Comparison of ENCODE assay signal across 9 cellular contexts in the genomic region with DNA sequence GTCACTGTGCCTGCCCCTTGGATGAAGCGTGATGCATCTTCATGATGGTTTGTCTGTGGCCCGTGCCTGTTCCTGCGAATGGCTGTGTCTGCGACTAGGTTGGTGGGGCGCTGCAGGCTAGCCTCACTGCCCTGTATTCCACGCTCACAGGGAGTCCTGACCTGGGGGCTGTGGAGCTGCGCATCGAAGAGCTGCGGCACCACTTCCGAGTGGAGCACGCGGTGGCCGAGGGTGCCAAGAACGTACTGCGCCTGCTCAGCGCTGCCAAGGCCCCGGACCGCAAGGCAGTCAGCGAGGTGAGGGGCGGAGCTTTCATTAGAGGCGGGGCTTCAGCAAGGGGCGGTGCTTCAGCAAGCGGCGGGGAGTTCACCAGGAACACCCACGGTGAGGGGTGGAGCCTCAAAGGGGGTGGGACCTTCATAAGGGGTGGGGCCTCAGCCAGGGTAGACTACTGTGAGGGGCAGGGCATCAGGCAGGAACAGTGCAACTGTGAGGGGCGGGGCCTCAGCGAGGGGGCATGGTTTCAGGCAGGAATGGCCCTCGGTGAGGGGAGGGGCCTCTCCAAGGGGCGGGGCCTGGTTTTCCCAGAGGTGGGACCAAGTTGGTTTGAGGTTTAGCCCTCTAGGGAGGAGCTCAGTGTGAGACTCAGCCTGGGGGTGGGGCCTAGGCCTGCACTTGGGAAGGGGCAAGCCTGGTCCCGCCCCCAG. TPM values are rescaled to one million over a fixed set of nuclear protein-coding genes. Genes with fewer than 3 reads are reported as not detected.
DNase-seq lines count a peak whose midpoint lies in the region; ATAC-seq and TF ChIP-seq lines count a peak whose summit lies in the region.
"Had no signal": no experiment of that assay in that cellular context is flagged by ENCODE, and none has a peak within 500 bp of the region (broad histone marks: within the 10 kb centered on the region; RNA-seq: fewer than 3 reads in every experiment).

No MANE protein-coding gene starts in this region.

- peaks cover 0 to 7% (median 0%) of the 10 kb centered on the region in 3 donors for H3K4me1 ChIP-seq in gastroesophageal sphincter

- ATAC-seq in gastroesophageal sphincter = peak; percentile 40
- ATAC-seq in GM18909 (IDR thresholded peaks at IDR 0.05; ENCODE audit: poor library complexity, unreplicated experiment) = no peak

- H3K9me3 ChIP-seq in gastroesophageal sphincter = no peaks in the 10 kb centered on the region
- H3K9me3 ChIP-seq: thoracic aorta had no signal

- no peak overlapping the region for H3K27ac ChIP-seq in gastroesophageal sphincter
- no peak overlapping the region for H3K27ac ChIP-seq in dorsolateral prefrontal cortex
- H3K27ac ChIP-seq: thoracic aorta had no signal

- WGBS in gastroesophageal sphincter (ENCODE audit: low coverage in 1 of 2), 2 donors = 100% methylated on average over 1 of the region's 30 CpGs; no CpG with 5 or more reads in 1 of the 2 donors

- peak; percentile 95 for DNase-seq in ELF-1 (ENCODE audit: low read depth, low spot score)
- DNase-seq in MV-4-11 (lab: John Stamatoyannopoulos, UW) = peak; percentile 73
- peak; percentile 55 for DNase-seq in activated CD4-positive, alpha-beta T cell treated with anti-CD3 and anti-CD28 coated beads, Interleukin-2, amount 50 U/mL, for 1 hour
- DNase-seq in stimulated activated CD8-positive, alpha-beta memory T cell treated with anti-CD3 and anti-CD28 coated beads, Interleukin-7, amount 100 ng/mL, for 24 hours (ENCODE audit: low read depth) = peak; percentile 58
- no peak for DNase-seq in dorsolateral prefrontal cortex
- DNase-seq in NCI-H128 (lab: John Stamatoyannopoulos, UW; ENCODE audit: unreplicated experiment) = no peak

- no peak for TF ChIP-seq EP300 in gastroesophageal sphincter (IDR thresholded peaks at IDR 0.05)

- no peak overlapping the region for H3K4me3 ChIP-seq in gastroesophageal sphincter
- no peak overlapping the region for H3K4me3 ChIP-seq in dorsolateral prefrontal cortex
- H3K4me3 ChIP-seq: thoracic aorta had no signal

- TF ChIP-seq CTCF in gastroesophageal sphincter (IDR thresholded peaks at IDR 0.05) (no peak), dorsolateral prefrontal cortex (IDR thresholded peaks at IDR 0.05 in 54 of 56, conservative IDR thresholded peaks at IDR 0.05 in 2 of 56; ENCODE audit: low read depth in 1 of 56, partially characterized antibody in 56 of 56) (no peak)

- H3K27me3 ChIP-seq in gastroesophageal sphincter (no peaks in the 10 kb centered on the region), dorsolateral prefrontal cortex (no peaks in the 10 kb centered on the region)

- intact Hi-C loops in dorsolateral prefrontal cortex (cut with DNase I) = no loop called here

- TF ChIP-seq POLR2A in gastroesophageal sphincter (IDR thresholded peaks at IDR 0.05) = no peak

- peaks cover 0 to 98% of the 10 kb centered on the region in 2 donors for H3K36me3 ChIP-seq in gastroesophageal sphincter

RNA-seq across cellular contexts. Expression of a gene that starts 17.2 kb away (rescaled TPM):
- total RNA-seq in gastroesophageal sphincter (100 to 1,000 TPM in 3 of 4 donors, 10 to 100 TPM in 1; 98.2 to 286 (median 139) TPM), dorsolateral prefrontal cortex (100 to 1,000 TPM in 6 of 120 experiments, 10 to 100 TPM in 114; 45.9 to 129 (median 73.3) TPM)

RNA-seq across cellular contexts. Expression of a gene that starts 24.8 kb away (rescaled TPM):
- total RNA-seq in gastroesophageal sphincter = 1 to 10 TPM in 2 of 4 donors, under 1 TPM in 2; 0.23 to 4.6 (median 1.3) TPM
- 1 to 10 TPM in 24 of 120 experiments, under 1 TPM in 58, not detected in 38; 0.29 to 4.1 (median 0.66) TPM for total RNA-seq in dorsolateral prefrontal cortex

RNA-seq across cellular contexts. Expression of a gene that starts 31.2 kb away (rescaled TPM):
- total RNA-seq in gastroesophageal sphincter (10 to 100 TPM; 31.4 to 55.5 (median 43.4) TPM), dorsolateral prefrontal cortex (10 to 100 TPM; 17.5 to 45.6 (median 29.1) TPM)

RNA-seq across cellular contexts. Expression of a gene that starts 45.6 kb away (rescaled TPM):
- 100 to 1,000 TPM in 1 of 4 donors, 10 to 100 TPM in 3; 63.8 to 115 (median 78.3) TPM for total RNA-seq in gastroesophageal sphincter
- 100 to 1,000 TPM in 13 of 120 experiments, 10 to 100 TPM in 107; 54.9 to 112 (median 87.4) TPM for total RNA-seq in dorsolateral prefrontal cortex

Comparison
In these comparisons a context has a peak if more than half of its experiments do, and no peak if none do; other contexts are left out.
1. DNase-seq: peak in ELF-1 (single experiment), MV-4-11 (single experiment), activated CD4-positive, alpha-beta T cell treated with anti-CD3 and anti-CD28 coated beads, Interleukin-2, amount 50 U/mL, for 1 hour (single experiment) and stimulated activated CD8-positive, alpha-beta memory T cell treated with anti-CD3 and anti-CD28 coated beads, Interleukin-7, amount 100 ng/mL, for 24 hours (single experiment); none in dorsolateral prefrontal cortex (0 of 10) and NCI-H128 (single experiment).